In genomic region chr3:38154625-38155255, GRCh38 we compare ENCODE assay signal across 16 cellular contexts. TPM values are rescaled to one million over a fixed set of nuclear protein-coding genes. Genes with fewer than 3 reads are reported as not detected.
A peak's percentile ranks its signal among the peaks of the same experiment; 100 is the strongest.
DNase-seq lines count a peak whose midpoint lies in the region; ATAC-seq and TF ChIP-seq lines count a peak whose summit lies in the region.
"Had no signal": no experiment of that assay in that cellular context is flagged by ENCODE, and none has a peak within 500 bp of the region (broad histone marks: within the 10 kb centered on the region; RNA-seq: fewer than 3 reads in every experiment).

No MANE protein-coding gene starts in this region.

- H3K4me1 ChIP-seq in lower lobe of right lung: peaks cover 31% of the 10 kb centered on the region
- H3K4me1 ChIP-seq in upper lobe of left lung: peaks cover 0 to 11% (median 9%) of the 10 kb centered on the region in 4 donors

- DNase-seq in activated T-cell treated with anti-CD3 and anti-CD28 coated beads, Interleukin-2, amount 50 U/mL, for 72 hours: no peak
- DNase-seq in activated T-cell treated with anti-CD3 and anti-CD28 coated beads, Interleukin-2, amount 50 U/mL, for 1 hour: no peak
- no peak for DNase-seq in activated naive CD8-positive, alpha-beta T cell treated with anti-CD3 and anti-CD28 coated beads, Interleukin-2, amount 50 U/mL, for 24 hours
- DNase-seq in lower lobe of right lung (no peak), upper lobe of left lung (no peak), NCI-H1694 (lab: John Stamatoyannopoulos, UW) (no peak), caudate nucleus (lab: John Stamatoyannopoulos, UW) (no peak)
- DNase-seq: activated CD8-positive, alpha-beta memory T cell treated with anti-CD3 and anti-CD28 coated beads for 24 hours; activated naive CD8-positive, alpha-beta T cell treated with anti-CD3 and anti-CD28 coated beads, Interleukin-2, amount 10 ng/mL, durations not matched to agents 7 days and 5 days; cerebellar nuclear complex; hippocampal formation; NCI-H1105 treated with DMSO at 0.1 percent for 48 hours; NCI-H510A treated with DMSO at 0.1 percent for 48 hours; stimulated activated CD4-positive, alpha-beta T cell treated with anti-CD3 and anti-CD28 coated beads, Interleukin-12 subunit alpha, Interleukin-12 subunit beta, amount 100 ng/mL, for 4 hours had no signal

- H3K36me3 Mint-ChIP-seq in activated T-cell treated with anti-CD3 and anti-CD28 coated beads, Interleukin-2, amount 50 U/mL, for 72 hours (ENCODE audit: insufficient read depth in 2 of 2): no peaks in the 10 kb centered on the region
- H3K36me3 Mint-ChIP-seq in activated naive CD8-positive, alpha-beta T cell treated with anti-CD3 and anti-CD28 coated beads, Interleukin-2, amount 50 U/mL, for 24 hours (ENCODE audit: low read depth): no peaks in the 10 kb centered on the region

- H3K9me3 Mint-ChIP-seq in activated T-cell treated with anti-CD3 and anti-CD28 coated beads, Interleukin-2, amount 50 U/mL, for 72 hours: no peaks in the 10 kb centered on the region
- H3K9me3 Mint-ChIP-seq in activated naive CD8-positive, alpha-beta T cell treated with anti-CD3 and anti-CD28 coated beads, Interleukin-2, amount 50 U/mL, for 24 hours: no peaks in the 10 kb centered on the region
- H3K9me3 Mint-ChIP-seq: activated naive CD8-positive, alpha-beta T cell treated with anti-CD3 and anti-CD28 coated beads, Interleukin-2, amount 10 ng/mL, durations not matched to agents 7 days and 5 days had no signal

- H3K27me3 ChIP-seq in lower lobe of right lung (ENCODE audit: low read depth): no peaks in the 10 kb centered on the region
- no peaks in the 10 kb centered on the region for H3K27me3 ChIP-seq in upper lobe of left lung

- WGBS in upper lobe of left lung, 2 donors: 51 to 73% methylated on average over 2 of the region's 2 CpGs

- H3K9me3 ChIP-seq in lower lobe of right lung (no peaks in the 10 kb centered on the region), upper lobe of left lung (no peaks in the 10 kb centered on the region)

- TF ChIP-seq POLR2A in upper lobe of left lung (IDR thresholded peaks at IDR 0.05): no peak

- H3K4me3 Mint-ChIP-seq in activated T-cell treated with anti-CD3 and anti-CD28 coated beads, Interleukin-2, amount 50 U/mL, for 72 hours: peak overlapping the region in 1 of 2 donors; percentile 62
- peak overlapping the region; percentile 8 for H3K4me3 Mint-ChIP-seq in activated naive CD8-positive, alpha-beta T cell treated with anti-CD3 and anti-CD28 coated beads, Interleukin-2, amount 50 U/mL, for 24 hours
- H3K4me3 Mint-ChIP-seq: activated naive CD8-positive, alpha-beta T cell treated with anti-CD3 and anti-CD28 coated beads, Interleukin-2, amount 10 ng/mL, durations not matched to agents 7 days and 5 days; T-helper 2 cell treated with Interferon-gamma antibody and Interleukin-4, amounts not matched to agents 5 μg/mL and 100 μg/mL, for 36 hours had no signal

- peak in 1 of 2 donors; percentile 11 for ATAC-seq in activated T-cell treated with anti-CD3 and anti-CD28 coated beads, Interleukin-2, amount 50 U/mL, for 72 hours (replicated peaks in 1 of 2)
- peak; percentile 48 for ATAC-seq in activated naive CD8-positive, alpha-beta T cell treated with anti-CD3 and anti-CD28 coated beads, Interleukin-2, amount 50 U/mL, for 24 hours
- peak; percentile 50 to 62 for ATAC-seq in lower lobe of right lung
- peak in 1 of 2 donors; percentile 47 for ATAC-seq in upper lobe of left lung (ENCODE audit: low FRiP score in 2 of 2)
- ATAC-seq in HG03039 (IDR thresholded peaks at IDR 0.05; ENCODE audit: unreplicated experiment): no peak

- no peaks in the 10 kb centered on the region for H3K27me3 Mint-ChIP-seq in activated T-cell treated with anti-CD3 and anti-CD28 coated beads, Interleukin-2, amount 50 U/mL, for 72 hours (ENCODE audit: low read depth)
- H3K27me3 Mint-ChIP-seq in activated naive CD8-positive, alpha-beta T cell treated with anti-CD3 and anti-CD28 coated beads, Interleukin-2, amount 50 U/mL, for 24 hours: no peaks in the 10 kb centered on the region

- peaks cover 38% of the 10 kb centered on the region for H3K4me1 Mint-ChIP-seq in activated T-cell treated with anti-CD3 and anti-CD28 coated beads, Interleukin-2, amount 50 U/mL, for 72 hours (ENCODE audit: low read depth)
- peaks cover 53% of the 10 kb centered on the region for H3K4me1 Mint-ChIP-seq in activated naive CD8-positive, alpha-beta T cell treated with anti-CD3 and anti-CD28 coated beads, Interleukin-2, amount 50 U/mL, for 24 hours

- H3K4me3 ChIP-seq in lower lobe of right lung: no peak overlapping the region
- no peak overlapping the region for H3K4me3 ChIP-seq in upper lobe of left lung

- TF ChIP-seq CTCF in lower lobe of right lung (IDR thresholded peaks at IDR 0.05): no peak
- no peak for TF ChIP-seq CTCF in upper lobe of left lung (IDR thresholded peaks at IDR 0.05)

- intact Hi-C loops in lower lobe of right lung (cut with DNase I): no loop called here

- H3K27ac Mint-ChIP-seq in activated T-cell treated with anti-CD3 and anti-CD28 coated beads, Interleukin-2, amount 50 U/mL, for 72 hours: peak overlapping the region; percentile 82
- peak overlapping the region; percentile 71 for H3K27ac Mint-ChIP-seq in activated naive CD8-positive, alpha-beta T cell treated with anti-CD3 and anti-CD28 coated beads, Interleukin-2, amount 50 U/mL, for 24 hours
- H3K27ac Mint-ChIP-seq: activated naive CD8-positive, alpha-beta T cell treated with anti-CD3 and anti-CD28 coated beads, Interleukin-2, amount 10 ng/mL, durations not matched to agents 7 days and 5 days; T-helper 2 cell treated with Interferon-gamma antibody and Interleukin-4, amounts not matched to agents 5 μg/mL and 100 μg/mL, for 36 hours had no signal

- peak overlapping the region; percentile 18 for H3K27ac ChIP-seq in lower lobe of right lung
- H3K27ac ChIP-seq in upper lobe of left lung: peak overlapping the region in 3 of 4 donors; percentile 20 to 61 (median 50)
- H3K27ac ChIP-seq in caudate nucleus (ENCODE audit: low read depth, low read length): no peak overlapping the region

- TF ChIP-seq EP300 in upper lobe of left lung (IDR thresholded peaks at IDR 0.05): no peak

- H3K36me3 ChIP-seq in lower lobe of right lung (no peaks in the 10 kb centered on the region), upper lobe of left lung (no peaks in the 10 kb centered on the region)

RNA-seq across cellular contexts. Expression of gene OXSR1, which starts 10.6 kb away (rescaled TPM):
- 10 to 100 TPM; 46.3 to 51.8 TPM for total RNA-seq in activated T-cell treated with anti-CD3 and anti-CD28 coated beads, Interleukin-2, amount 50 U/mL, for 72 hours
- total RNA-seq in lower lobe of right lung (29.2 TPM), upper lobe of left lung (10 to 100 TPM; 26.6 to 43.7 (median 31.6) TPM)

RNA-seq across cellular contexts. Expression of gene MYD88, which starts 16.3 kb away (rescaled TPM):
- total RNA-seq in activated T-cell treated with anti-CD3 and anti-CD28 coated beads, Interleukin-2, amount 50 U/mL, for 72 hours: 10 to 100 TPM; 27.3 to 38.2 TPM
- total RNA-seq in lower lobe of right lung (99.7 TPM), upper lobe of left lung (100 to 1,000 TPM in 2 of 6 donors, 10 to 100 TPM in 4; 38.1 to 116 (median 83.3) TPM)

RNA-seq across cellular contexts. Expression of gene ACAA1, which starts 17.8 kb away (rescaled TPM):
- total RNA-seq in activated T-cell treated with anti-CD3 and anti-CD28 coated beads, Interleukin-2, amount 50 U/mL, for 72 hours: 10 to 100 TPM; 49.7 to 52.9 TPM
- total RNA-seq in lower lobe of right lung (88.3 TPM), upper lobe of left lung (100 to 1,000 TPM in 4 of 6 donors, 10 to 100 TPM in 2; 67.1 to 170 (median 116) TPM)
